ENCODE assay signal across 22 cellular contexts in genomic region chr6:37438912-37439311, GRCh38. TPM values are rescaled to one million over a fixed set of nuclear protein-coding genes. Genes with fewer than 3 reads are reported as not detected.
DNase-seq lines count a peak whose midpoint lies in the region; ATAC-seq, FAIRE-seq and TF ChIP-seq lines count a peak whose summit lies in the region.
"Had no signal": no experiment of that assay in that cellular context is flagged by ENCODE, and none has a peak within 500 bp of the region (broad histone marks: within the 10 kb centered on the region; RNA-seq: fewer than 3 reads in every experiment).

No MANE protein-coding gene starts in this region.

- H3K9me3 Mint-ChIP-seq in T-helper 2 cell treated with Interferon-gamma antibody and Interleukin-4, amounts not matched to agents 5 μg/mL and 100 μg/mL, for 36 hours: no peaks in the 10 kb centered on the region
- no peaks in the 10 kb centered on the region for H3K9me3 Mint-ChIP-seq in HFFc6
- H3K9me3 Mint-ChIP-seq: CD8-positive, alpha-beta memory T cell had no signal

- intact Hi-C loops in pancreas (cut with DNase I): no loop called here

- no peaks in the 10 kb centered on the region for H3K27me3 ChIP-seq in pancreas
- H3K27me3 ChIP-seq: Peyer's patch, SJSA1 had no signal

- H3K4me1 ChIP-seq in pancreas: peaks cover 20 to 34% (median 32%) of the 10 kb centered on the region in 3 donors

- H3K4me3 ChIP-seq in pancreas: no peak overlapping the region
- H3K4me3 ChIP-seq: Peyer's patch, SJSA1 had no signal

- peaks cover 31% of the 10 kb centered on the region for H3K4me1 Mint-ChIP-seq in T-helper 2 cell treated with Interferon-gamma antibody and Interleukin-4, amounts not matched to agents 5 μg/mL and 100 μg/mL, for 36 hours (ENCODE audit: low read depth)
- H3K4me1 Mint-ChIP-seq in HFFc6 (ENCODE audit: low read depth): peaks cover 42% of the 10 kb centered on the region

- H3K27me3 Mint-ChIP-seq in T-helper 2 cell treated with Interferon-gamma antibody and Interleukin-4, amounts not matched to agents 5 μg/mL and 100 μg/mL, for 36 hours (ENCODE audit: low read depth): no peaks in the 10 kb centered on the region
- H3K27me3 Mint-ChIP-seq in HFFc6 (ENCODE audit: insufficient read depth): no peaks in the 10 kb centered on the region
- H3K27me3 Mint-ChIP-seq: CD8-positive, alpha-beta memory T cell had no signal

- H3K27ac Mint-ChIP-seq in T-helper 2 cell treated with Interferon-gamma antibody and Interleukin-4, amounts not matched to agents 5 μg/mL and 100 μg/mL, for 36 hours: peak overlapping the region; percentile 6
- peak overlapping the region; percentile 8; the same call in 1 of the 2 replicates for H3K27ac Mint-ChIP-seq in HFFc6

- peaks cover 0 to 14% (median 6%) of the 10 kb centered on the region in 3 donors for H3K36me3 ChIP-seq in pancreas

- H3K4me3 Mint-ChIP-seq in T-helper 2 cell treated with Interferon-gamma antibody and Interleukin-4, amounts not matched to agents 5 μg/mL and 100 μg/mL, for 36 hours: no peak overlapping the region
- H3K4me3 Mint-ChIP-seq in HFFc6: no peak overlapping the region
- H3K4me3 Mint-ChIP-seq: CD8-positive, alpha-beta memory T cell had no signal

- peak overlapping the region in 1 of 4 donors; percentile 15 for H3K27ac ChIP-seq in pancreas
- H3K27ac ChIP-seq: Peyer's patch, SJSA1 had no signal

- no peaks in the 10 kb centered on the region for H3K9me3 ChIP-seq in pancreas
- H3K9me3 ChIP-seq: Peyer's patch had no signal

- no peak for TF ChIP-seq CTCF in HFFc6 (IDR thresholded peaks at IDR 0.05)
- TF ChIP-seq CTCF in pancreas (IDR thresholded peaks at IDR 0.05): no peak

- whole genome bisulfite sequencing in pancreas, 2 donors: 16 to 27% methylated on average over 1 of the region's 1 CpG

- peaks cover 47% of the 10 kb centered on the region for H3K36me3 Mint-ChIP-seq in T-helper 2 cell treated with Interferon-gamma antibody and Interleukin-4, amounts not matched to agents 5 μg/mL and 100 μg/mL, for 36 hours (ENCODE audit: low read depth)
- H3K36me3 Mint-ChIP-seq in HFFc6 (ENCODE audit: low read depth): peaks cover 9% of the 10 kb centered on the region

- FAIRE-seq in pancreas (lab: Jason Lieb, UNC): no peak
- FAIRE-seq: G401.6, GM18507 had no signal

- DNase-seq in T-helper 2 cell treated with Interferon-gamma antibody and Interleukin-4, amounts not matched to agents 5 μg/mL and 100 μg/mL, for 36 hours (ENCODE audit: low spot score): no peak
- DNase-seq in T-helper 2 cell (no peak), HFFc6 (no peak), dermis blood vessel endothelial cell (peak; percentile 8), pancreas (no peak), NCI-H2196 (lab: John Stamatoyannopoulos, UW; ENCODE audit: unreplicated experiment) (no peak)
- DNase-seq: 8988T; C1 segment of cervical spinal cord; CD8-positive, alpha-beta memory T cell; H7; KG1; NCI-H1092 treated with DMSO at 0.1 percent for 48 hours; NCI-H1436 treated with DMSO at 0.1 percent for 48 hours; NCI-H2081; NCI-H2171; NCI-H524 treated with DMSO at 0.1 percent for 48 hours; NCI-H82; Peyer's patch had no signal

- ATAC-seq in pancreas (peak; percentile 41 to 74 (median 58)), HG02981 (IDR thresholded peaks at IDR 0.05; ENCODE audit: unreplicated experiment) (no peak)

RNA-seq across cellular contexts. Expression of gene CMTR1, which starts 5.9 kb away (rescaled TPM):
- total RNA-seq in HFFc6 (2021; fragmentation: NEBNext Ultra II Directional; extraction: Animal tissue kit (Norgen Biotek cat#: 25700)): 10 to 100 TPM; 36.1 to 42.2 (median 37.6) TPM
- total RNA-seq in dermis blood vessel endothelial cell: 41.0 and 47.6 TPM in 2 replicates
- 10 to 100 TPM; 13.4 to 21.9 (median 16.2) TPM for total RNA-seq in pancreas
- 10 to 100 TPM; 17.1 to 31.0 TPM for polyA plus RNA-seq in pancreas
